In the genomic region with DNA sequence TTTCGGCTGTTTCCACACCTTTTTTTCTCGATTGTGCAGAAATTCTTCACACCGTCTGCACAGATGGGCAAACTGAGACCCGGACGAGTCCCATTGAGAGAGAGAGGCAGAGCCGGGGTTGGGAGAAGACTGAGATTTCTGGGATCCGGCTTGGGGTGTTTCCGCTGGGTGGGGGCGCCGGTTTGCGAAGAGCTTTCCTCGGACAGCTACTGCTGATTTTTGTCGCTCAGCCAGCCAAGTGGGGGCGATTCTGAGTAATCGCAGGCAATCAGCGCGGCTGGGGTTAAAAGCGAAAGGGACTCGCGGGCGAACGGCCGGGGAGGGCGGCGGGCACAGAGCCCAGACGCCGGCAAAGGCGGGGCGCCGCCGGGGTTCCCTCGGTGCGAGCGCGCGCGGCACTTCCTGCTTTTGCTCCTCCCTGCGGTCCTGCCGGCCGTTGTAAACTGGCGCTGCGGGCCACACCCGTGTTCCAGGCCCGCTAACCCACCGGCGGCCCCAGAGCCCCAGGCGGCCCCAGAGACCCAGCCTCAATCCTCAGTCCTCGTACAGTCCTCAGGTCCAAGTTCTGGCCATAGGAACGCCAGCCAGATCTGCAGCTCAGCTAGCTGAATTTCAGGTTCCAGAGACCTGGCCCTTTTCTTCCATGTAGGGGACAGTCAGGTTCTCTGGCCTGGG, we compare ENCODE assay signal across 8 cellular contexts. TPM values are rescaled to one million over a fixed set of nuclear protein-coding genes. Genes with fewer than 3 reads are reported as not detected.
A peak's percentile ranks its signal among the peaks of the same experiment; 100 is the strongest.
DNase-seq lines count a peak whose midpoint lies in the region; ATAC-seq, FAIRE-seq and TF ChIP-seq lines count a peak whose summit lies in the region.

No MANE protein-coding gene starts in this region.

- 0 out of 2 replicates have a peak, but pooled peaks have one; percentile 10 for TF ChIP-seq CTCF in IMR-90 (conservative IDR thresholded peaks at IDR 0.05; ENCODE audit: low read depth, low read length)

- H2AFZ ChIP-seq in IMR-90 (replicated peaks; ENCODE audit: low read length, poor library complexity): peak overlapping the region; percentile 91

- H3K56ac ChIP-seq in IMR-90 (ENCODE audit: extremely low read depth, insufficient read depth, low read length): peak overlapping the region; percentile 97

- H3K4me3 Mint-ChIP-seq in activated T-helper 1 cell treated with anti-CD3 and anti-CD28 coated beads, Interleukin-12 subunit alpha, Interleukin-12 subunit beta, Interleukin-2, Interleukin-4 antibody, amounts not matched to agents 30 ng/mL and 10 ng/mL and 1 ng/mL, durations not matched to agents 14 hours and 24 hours and 36 hours: peak overlapping the region; percentile 83
- H3K4me3 Mint-ChIP-seq in naive thymus-derived CD4-positive, alpha-beta T cell: peak overlapping the region; percentile 88 to 94 (median 92)
- H3K4me3 Mint-ChIP-seq in stimulated activated effector memory CD8-positive, alpha-beta T cell treated with anti-CD3 and anti-CD28 coated beads, Interleukin-12 subunit alpha, Interleukin-12 subunit beta, amount 100 ng/mL, for 72 hours: peak overlapping the region; percentile 80

- H3K36me3 ChIP-seq in IMR-90 (ENCODE audit: control insufficient read depth, insufficient read depth, low read length): no peaks in the 10 kb centered on the region
- no peaks in the 10 kb centered on the region for H3K36me3 ChIP-seq in naive thymus-derived CD4-positive, alpha-beta T cell (ENCODE audit: control insufficient read depth in 2 of 3, insufficient read depth in 3 of 3, low read length in 3 of 3)

- H2BK120ac ChIP-seq in IMR-90 (ENCODE audit: low read depth, low read length): peak overlapping the region; percentile 98

- H4K20me1 ChIP-seq in IMR-90 (ENCODE audit: insufficient read depth, low read length): no peaks in the 10 kb centered on the region

- H3K27ac Mint-ChIP-seq in activated T-helper 1 cell treated with anti-CD3 and anti-CD28 coated beads, Interleukin-12 subunit alpha, Interleukin-12 subunit beta, Interleukin-2, Interleukin-4 antibody, amounts not matched to agents 30 ng/mL and 10 ng/mL and 1 ng/mL, durations not matched to agents 14 hours and 24 hours and 36 hours: peak overlapping the region; percentile 86
- peak overlapping the region; percentile 77 to 95 (median 90) for H3K27ac Mint-ChIP-seq in naive thymus-derived CD4-positive, alpha-beta T cell
- H3K27ac Mint-ChIP-seq in stimulated activated effector memory CD8-positive, alpha-beta T cell treated with anti-CD3 and anti-CD28 coated beads, Interleukin-12 subunit alpha, Interleukin-12 subunit beta, amount 100 ng/mL, for 72 hours: peak overlapping the region; percentile 83

- peak overlapping the region; percentile 91 for H3K18ac ChIP-seq in IMR-90 (ENCODE audit: low read depth, low read length)

- peak overlapping the region; percentile 90 for H2BK5ac ChIP-seq in IMR-90 (ENCODE audit: low read depth, low read length, poor library complexity, severe bottlenecking)

- 0% methylated on average over 25 of the region's 49 CpGs; no CpG with 5 or more reads in 1 of the 2 experiments for WGBS in IMR-90 (ENCODE audit: extremely low coverage in 2 of 2, insufficient read length in 1 of 2), 2 experiments

- CTCF ChIA-PET in IMR-90 (lab: Yijun Ruan, JAX): no interaction called here
- CTCF ChIA-PET in naive thymus-derived CD4-positive, alpha-beta T cell (lab: Charles Lee): no interaction called here

- H3K23ac ChIP-seq in IMR-90 (ENCODE audit: low read depth, low read length): peak overlapping the region; percentile 94

- peak overlapping the region; percentile 96 to 99 for H4K8ac ChIP-seq in IMR-90 (ENCODE audit: low read depth in 2 of 2, low read length in 2 of 2)

- peaks cover 0 to 8% of the 10 kb centered on the region in 2 experiments; a peak in 2 of 4 replicates for H3K79me1 ChIP-seq in IMR-90 (ENCODE audit: low read depth in 1 of 2, low read length in 2 of 2)

- peak overlapping the region; percentile 49 for H3K4me3 ChIP-seq in IMR-90 (ENCODE audit: insufficient read depth, low read depth, low read length)
- H3K4me3 ChIP-seq in naive thymus-derived CD4-positive, alpha-beta T cell (ENCODE audit: low read length): peak overlapping the region; percentile 89

- H3K4me1 Mint-ChIP-seq in activated T-helper 1 cell treated with anti-CD3 and anti-CD28 coated beads, Interleukin-12 subunit alpha, Interleukin-12 subunit beta, Interleukin-2, Interleukin-4 antibody, amounts not matched to agents 30 ng/mL and 10 ng/mL and 1 ng/mL, durations not matched to agents 14 hours and 24 hours and 36 hours (ENCODE audit: low read depth): peaks cover 56% of the 10 kb centered on the region
- peaks cover 19 to 49% (median 41%) of the 10 kb centered on the region in 7 donors for H3K4me1 Mint-ChIP-seq in naive thymus-derived CD4-positive, alpha-beta T cell
- H3K4me1 Mint-ChIP-seq in stimulated activated effector memory CD8-positive, alpha-beta T cell treated with anti-CD3 and anti-CD28 coated beads, Interleukin-12 subunit alpha, Interleukin-12 subunit beta, amount 100 ng/mL, for 72 hours: peaks cover 43% of the 10 kb centered on the region

- in situ Hi-C loops in IMR-90 (cut with MboI; ENCODE audit: low sequenced_read_pairs): loop anchor here (10.0 kb wide), 1 partner anchor 329 kb away; no protein-coding TSS in a partner anchor

- H3K9ac ChIP-seq in IMR-90 (ENCODE audit: low read depth, low read length): peak overlapping the region; percentile 95

- peak overlapping the region; percentile 92 for H2BK15ac ChIP-seq in IMR-90 (ENCODE audit: low read depth, low read length)

- BruUV-seq in IMR-90 (replicated peaks; lab: Mats Ljungman, UMichigan): no TSS peak

- peak overlapping the region; percentile 92 for H2BK20ac ChIP-seq in IMR-90 (ENCODE audit: low read depth, low read length)

- DNase-seq in DMS79 treated with DMSO at 0.1 percent for 48 hours (lab: John Stamatoyannopoulos, UW) (peak; percentile 72), IMR-90 (peak; percentile 89), RCC 7860 (ENCODE audit: low spot score) (peak; percentile 87), fibroblast of gingiva (ENCODE audit: low read depth) (peak; percentile 90)
- DNase-seq in activated T-helper 1 cell treated with anti-CD3 and anti-CD28 coated beads, Interleukin-12 subunit alpha, Interleukin-12 subunit beta, Interleukin-2, Interleukin-4 antibody, amounts not matched to agents 30 ng/mL and 10 ng/mL and 1 ng/mL, durations not matched to agents 14 hours and 24 hours and 36 hours (ENCODE audit: low spot score): peak; percentile 83
- DNase-seq in naive thymus-derived CD4-positive, alpha-beta T cell: peak; percentile 66 to 84 (median 71)
- peak; percentile 75 to 91 for DNase-seq in stimulated activated effector memory CD8-positive, alpha-beta T cell treated with anti-CD3 and anti-CD28 coated beads, Interleukin-12 subunit alpha, Interleukin-12 subunit beta, amount 100 ng/mL, for 72 hours (ENCODE audit: low spot score in 2 of 2)

- peaks cover 16% of the 10 kb centered on the region for H3K4me1 ChIP-seq in IMR-90 (ENCODE audit: control insufficient read depth, insufficient read depth, low read length)
- peaks cover 27 to 34% of the 10 kb centered on the region in 2 donors for H3K4me1 ChIP-seq in naive thymus-derived CD4-positive, alpha-beta T cell (ENCODE audit: control insufficient read depth in 2 of 2, insufficient read depth in 2 of 2, low read length in 2 of 2)

- peak overlapping the region; percentile 91 for H2AK5ac ChIP-seq in IMR-90 (ENCODE audit: low read depth, low read length)

- peaks cover 2% of the 10 kb centered on the region for H3K27me3 Mint-ChIP-seq in activated T-helper 1 cell treated with anti-CD3 and anti-CD28 coated beads, Interleukin-12 subunit alpha, Interleukin-12 subunit beta, Interleukin-2, Interleukin-4 antibody, amounts not matched to agents 30 ng/mL and 10 ng/mL and 1 ng/mL, durations not matched to agents 14 hours and 24 hours and 36 hours (ENCODE audit: insufficient read depth)
- H3K27me3 Mint-ChIP-seq in naive thymus-derived CD4-positive, alpha-beta T cell: peaks cover 0 to 5% (median 0%) of the 10 kb centered on the region in 5 donors

- dilution Hi-C loops in IMR-90 (cut with HindIII; ENCODE audit: low sequenced_read_pairs, unreplicated experiment): no loop called here

- intact Hi-C loops in IMR-90 (cut with micrococcal nuclease): loop anchor here (2.0 kb wide), 1 partner anchor 87 kb away; no protein-coding TSS in a partner anchor
- intact Hi-C loops in activated T-helper 1 cell treated with anti-CD3 and anti-CD28 coated beads, Interleukin-12 subunit alpha, Interleukin-12 subunit beta, Interleukin-2, Interleukin-4 antibody, amounts not matched to agents 30 ng/mL and 10 ng/mL and 1 ng/mL, durations not matched to agents 14 hours and 24 hours and 36 hours (cut with micrococcal nuclease): loop anchor here (1.0 to 5.0 kb wide), 12 partner anchors 32 to 756 kb away; a partner anchor contains a TSS
- intact Hi-C loops in naive thymus-derived CD4-positive, alpha-beta T cell (cut with micrococcal nuclease): loop anchor here (1.0 to 10.0 kb wide), 14 partner anchors 31 to 481 kb away; a partner anchor contains a TSS

- H3K27ac ChIP-seq in IMR-90 (ENCODE audit: insufficient read depth, low read length): peak overlapping the region; percentile 97
- H3K27ac ChIP-seq in naive thymus-derived CD4-positive, alpha-beta T cell (ENCODE audit: low read depth, low read length): peak overlapping the region; percentile 77

- H3K9me1 ChIP-seq in IMR-90 (ENCODE audit: insufficient read depth, low read length): peaks cover 7% of the 10 kb centered on the region

- POLR2A ChIA-PET in IMR-90 (lab: Charles Lee; ENCODE audit: unreplicated experiment): interaction anchor here (0.5 to 0.7 kb wide), 4 partner anchors 75 to 238 kb away, joined by 3 to 14 read pairs (median 4); no protein-coding TSS in a partner anchor
- POLR2A ChIA-PET in naive thymus-derived CD4-positive, alpha-beta T cell (lab: Charles Lee): interaction anchor here (0.7 to 1.8 kb wide), 6 partner anchors 10 to 42 kb away, joined by 3 to 9 read pairs (median 6); a partner anchor contains a TSS

- TF ChIP-seq POLR2A in IMR-90 (IDR thresholded peaks at IDR 0.05; ENCODE audit: low read depth, low read length): no peak

- H4K91ac ChIP-seq in IMR-90 (ENCODE audit: insufficient read depth, low read depth, low read length): peak overlapping the region; percentile 100

- no peaks in the 10 kb centered on the region for H3K9me3 ChIP-seq in IMR-90 (ENCODE audit: control insufficient read depth, insufficient read depth, low read length)
- H3K9me3 ChIP-seq in naive thymus-derived CD4-positive, alpha-beta T cell (ENCODE audit: control insufficient read depth in 2 of 3, low read length in 3 of 3): no peaks in the 10 kb centered on the region

- H4K5ac ChIP-seq in IMR-90 (ENCODE audit: low read depth, low read length): peak overlapping the region; percentile 96

- H2AK9ac ChIP-seq in IMR-90 (replicated peaks; ENCODE audit: low read depth, low read length, poor library complexity): peak overlapping the region; percentile 95

- H3K27me3 ChIP-seq in IMR-90 (ENCODE audit: control insufficient read depth, insufficient read depth, low read length): no peaks in the 10 kb centered on the region
- H3K27me3 ChIP-seq in naive thymus-derived CD4-positive, alpha-beta T cell (ENCODE audit: control insufficient read depth in 2 of 2, insufficient read depth in 2 of 2, low read length in 2 of 2): no peaks in the 10 kb centered on the region

- no peaks in the 10 kb centered on the region for H3K9me3 Mint-ChIP-seq in activated T-helper 1 cell treated with anti-CD3 and anti-CD28 coated beads, Interleukin-12 subunit alpha, Interleukin-12 subunit beta, Interleukin-2, Interleukin-4 antibody, amounts not matched to agents 30 ng/mL and 10 ng/mL and 1 ng/mL, durations not matched to agents 14 hours and 24 hours and 36 hours
- H3K9me3 Mint-ChIP-seq in naive thymus-derived CD4-positive, alpha-beta T cell: peaks cover 0 to 2% (median 0%) of the 10 kb centered on the region in 11 donors
- no peaks in the 10 kb centered on the region for H3K9me3 Mint-ChIP-seq in stimulated activated effector memory CD8-positive, alpha-beta T cell treated with anti-CD3 and anti-CD28 coated beads, Interleukin-12 subunit alpha, Interleukin-12 subunit beta, amount 100 ng/mL, for 72 hours

- H3K4ac ChIP-seq in IMR-90 (ENCODE audit: low read depth, low read length): peak overlapping the region; percentile 98

- FAIRE-seq in RCC 7860 (lab: Jason Lieb, UNC): no peak

- H3K36me3 Mint-ChIP-seq in activated T-helper 1 cell treated with anti-CD3 and anti-CD28 coated beads, Interleukin-12 subunit alpha, Interleukin-12 subunit beta, Interleukin-2, Interleukin-4 antibody, amounts not matched to agents 30 ng/mL and 10 ng/mL and 1 ng/mL, durations not matched to agents 14 hours and 24 hours and 36 hours (ENCODE audit: low read depth): peaks cover 1% of the 10 kb centered on the region
- H3K36me3 Mint-ChIP-seq in naive thymus-derived CD4-positive, alpha-beta T cell: peaks cover 0 to 21% (median 0%) of the 10 kb centered on the region in 5 donors
- H3K36me3 Mint-ChIP-seq in stimulated activated effector memory CD8-positive, alpha-beta T cell treated with anti-CD3 and anti-CD28 coated beads, Interleukin-12 subunit alpha, Interleukin-12 subunit beta, amount 100 ng/mL, for 72 hours: no peaks in the 10 kb centered on the region

- peak overlapping the region; percentile 95 for H3K14ac ChIP-seq in IMR-90 (replicated peaks; ENCODE audit: low read depth, low read length)

- ATAC-seq in GM21576 (IDR thresholded peaks at IDR 0.05; ENCODE audit: unreplicated experiment) (peak; percentile 85), IMR-90 (ENCODE audit: low read depth) (peak; percentile 69)
- ATAC-seq in naive thymus-derived CD4-positive, alpha-beta T cell: peak; percentile 88
- peak; percentile 92 for ATAC-seq in stimulated activated effector memory CD8-positive, alpha-beta T cell treated with anti-CD3 and anti-CD28 coated beads, Interleukin-12 subunit alpha, Interleukin-12 subunit beta, amount 100 ng/mL, for 72 hours

- TF ChIP-seq RAD21 in IMR-90 (IDR thresholded peaks at IDR 0.05; ENCODE audit: low read length): no peak; the same call in 1 of the 2 replicates

- H3K4me2 ChIP-seq in IMR-90 (ENCODE audit: low read depth, low read length): peak overlapping the region; percentile 91

RNA-seq across cellular contexts. Expression of a gene that starts 32.4 kb away (rescaled TPM):
- 46.6 and 51.1 TPM in 2 replicates for total RNA-seq in IMR-90 (2012; rRNA removed)
- 86.9 and 89.1 TPM in 2 replicates for polyA plus RNA-seq in IMR-90 (2012; rRNA removed)
- polyA plus RNA-seq in IMR-90 (2012; cell fraction: cytosol; rRNA removed): 80.5 and 108 TPM in 2 replicates
- 85.4 and 184 TPM in 2 replicates for polyA plus RNA-seq in IMR-90 (2012; cell fraction: nucleus; rRNA removed; ENCODE audit: low replicate concordance)
- total RNA-seq in activated T-helper 1 cell treated with anti-CD3 and anti-CD28 coated beads, Interleukin-12 subunit alpha, Interleukin-12 subunit beta, Interleukin-2, Interleukin-4 antibody, amounts not matched to agents 30 ng/mL and 10 ng/mL and 1 ng/mL, durations not matched to agents 14 hours and 24 hours and 36 hours: 68.5 and 71.6 TPM in 2 replicates
- 1,000 to 10,000 TPM in 2 of 5 experiments, 10 to 100 TPM in 3; 17.9 to 1,362 (median 41.2) TPM for total RNA-seq in naive thymus-derived CD4-positive, alpha-beta T cell
- polyA plus RNA-seq in naive thymus-derived CD4-positive, alpha-beta T cell: 10 to 100 TPM; 21.9 to 30.1 TPM

Comparison
In these comparisons a context has a peak if more than half of its experiments do, and no peak if none do; other contexts are left out.
1. Peak in every context shown above with its lines: DNase-seq, ATAC-seq, H3K4me3 ChIP-seq and H3K27ac ChIP-seq.